ENCODE assay signal across 8 cellular contexts in genomic region chr10:110212119-110213006, GRCh38. TPM values are rescaled to one million over a fixed set of nuclear protein-coding genes. Genes with fewer than 3 reads are reported as not detected.
DNase-seq lines count a peak whose midpoint lies in the region; ATAC-seq lines count a peak whose summit lies in the region.

No MANE protein-coding gene starts in this region.

- CTCF ChIA-PET in CD8-positive, alpha-beta memory T cell (lab: Charles Lee), result interaction anchor here (0.8 to 9.7 kb wide), 8 partner anchors 9 to 142 kb away, joined by 3 to 179 read pairs (median 4); partner anchors contain the start of gene SMNDC1

- peaks cover 0 to 23% (median 2%) of the 10 kb centered on the region in 3 donors for H3K36me3 Mint-ChIP-seq in CD8-positive, alpha-beta memory T cell
- H3K36me3 Mint-ChIP-seq in activated naive CD8-positive, alpha-beta T cell treated with anti-CD3 and anti-CD28 coated beads for 36 hours, result peaks cover 3% of the 10 kb centered on the region

- H3K27ac Mint-ChIP-seq in CD8-positive, alpha-beta memory T cell, result peak overlapping the region; percentile 94 to 99 (median 98)
- peak overlapping the region; percentile 95 for H3K27ac Mint-ChIP-seq in activated naive CD8-positive, alpha-beta T cell treated with anti-CD3 and anti-CD28 coated beads for 36 hours

- H3K4me3 Mint-ChIP-seq in CD8-positive, alpha-beta memory T cell, result peak overlapping the region; percentile 89 to 99 (median 94)
- peak overlapping the region; percentile 91 for H3K4me3 Mint-ChIP-seq in activated naive CD8-positive, alpha-beta T cell treated with anti-CD3 and anti-CD28 coated beads for 36 hours

- H3K27me3 ChIP-seq in CD8-positive, alpha-beta memory T cell (ENCODE audit: insufficient read depth, low read length, poor library complexity, severe bottlenecking), result no peaks in the 10 kb centered on the region
- no peaks in the 10 kb centered on the region for H3K27me3 ChIP-seq in mononuclear cell (ENCODE audit: insufficient read depth, low read length)

- H3K4me1 Mint-ChIP-seq in CD8-positive, alpha-beta memory T cell, result peaks cover 38 to 53% (median 49%) of the 10 kb centered on the region in 3 donors
- peaks cover 39% of the 10 kb centered on the region for H3K4me1 Mint-ChIP-seq in activated naive CD8-positive, alpha-beta T cell treated with anti-CD3 and anti-CD28 coated beads for 36 hours

- H3K4me1 ChIP-seq in CD8-positive, alpha-beta memory T cell (ENCODE audit: insufficient read depth, low read length), result peaks cover 49% of the 10 kb centered on the region
- H3K4me1 ChIP-seq in mononuclear cell (ENCODE audit: insufficient read depth, low read length), result peaks cover 53% of the 10 kb centered on the region

- POLR2A ChIA-PET in CD8-positive, alpha-beta memory T cell (lab: Charles Lee), result interaction anchor here (5.5 to 6.6 kb wide), 2 partner anchors 9 to 14 kb away, joined by 45 to 117 read pairs; no protein-coding TSS in a partner anchor

- peak in 4 of 5 donors; percentile 28 to 63 (median 46) for DNase-seq in CD8-positive, alpha-beta memory T cell
- DNase-seq in NOMO-1 (lab: John Stamatoyannopoulos, UW; ENCODE audit: unreplicated experiment in 2 of 2) (peak; percentile 56 to 74), anterior cingulate cortex (lab: John Stamatoyannopoulos, UW) (no peak), pons (ENCODE audit: low spot score) (no peak), kidney tubule cell (ENCODE audit: low spot score) (no peak)
- DNase-seq in activated naive CD8-positive, alpha-beta T cell treated with anti-CD3 and anti-CD28 coated beads for 36 hours, result no peak

- peaks cover 6 to 9% of the 10 kb centered on the region in 2 donors for H3K27me3 Mint-ChIP-seq in CD8-positive, alpha-beta memory T cell
- H3K27me3 Mint-ChIP-seq in activated naive CD8-positive, alpha-beta T cell treated with anti-CD3 and anti-CD28 coated beads for 36 hours, result peaks cover 9% of the 10 kb centered on the region

- H3K4me3 ChIP-seq in CD8-positive, alpha-beta memory T cell (ENCODE audit: low read length), result peak overlapping the region; percentile 95
- H3K4me3 ChIP-seq in mononuclear cell (ENCODE audit: low read length), result peak overlapping the region; percentile 62

- no peak for ATAC-seq in HG02970 (IDR thresholded peaks at IDR 0.05; ENCODE audit: low FRiP score, unreplicated experiment)

- no peaks in the 10 kb centered on the region for H3K9me3 ChIP-seq in CD8-positive, alpha-beta memory T cell (ENCODE audit: low read length)
- H3K9me3 ChIP-seq in mononuclear cell (ENCODE audit: low read depth, low read length), result no peaks in the 10 kb centered on the region

- H3K36me3 ChIP-seq in CD8-positive, alpha-beta memory T cell (ENCODE audit: insufficient read depth, low read length), result no peaks in the 10 kb centered on the region

- H3K9me3 Mint-ChIP-seq in CD8-positive, alpha-beta memory T cell, result peaks cover 0 to 2% (median 0%) of the 10 kb centered on the region in 5 donors
- no peaks in the 10 kb centered on the region for H3K9me3 Mint-ChIP-seq in activated naive CD8-positive, alpha-beta T cell treated with anti-CD3 and anti-CD28 coated beads for 36 hours

- peak overlapping the region; percentile 93 for H3K27ac ChIP-seq in CD8-positive, alpha-beta memory T cell (ENCODE audit: low read depth, low read length)

RNA-seq across cellular contexts. Expression of gene MXI1, which starts 5.0 kb away (rescaled TPM):
- total RNA-seq in CD8-positive, alpha-beta memory T cell, result 1 to 10 TPM; 8.6 to 9.2 TPM
- polyA plus RNA-seq in CD8-positive, alpha-beta memory T cell, result 32.3 TPM
- total RNA-seq in activated naive CD8-positive, alpha-beta T cell treated with anti-CD3 and anti-CD28 coated beads for 36 hours, result 10 to 100 TPM; 24.4 to 26.7 TPM
- total RNA-seq in mononuclear cell, result 75.7 TPM

Comparison
In these comparisons a context has a peak if more than half of its experiments do, and no peak if none do; other contexts are left out.
1. DNase-seq: peak in CD8-positive, alpha-beta memory T cell (4 of 5) and NOMO-1 (2 of 2); none in activated naive CD8-positive, alpha-beta T cell treated with anti-CD3 and anti-CD28 coated beads for 36 hours (single experiment), anterior cingulate cortex (0 of 58), pons (single experiment) and kidney tubule cell (single experiment).